In genomic region chr5:119302916-119303897, GRCh38 we compare ENCODE assay signal across 9 cellular contexts. TPM values are rescaled to one million over a fixed set of nuclear protein-coding genes. Genes with fewer than 3 reads are reported as not detected.
DNase-seq lines count a peak whose midpoint lies in the region; ATAC-seq and TF ChIP-seq lines count a peak whose summit lies in the region.
"Had no signal": no experiment of that assay in that cellular context is flagged by ENCODE, and none has a peak within 500 bp of the region (broad histone marks: within the 10 kb centered on the region; RNA-seq: fewer than 3 reads in every experiment).

No MANE protein-coding gene starts in this region.

- H4K5ac ChIP-seq in H9 (ENCODE audit: insufficient read length, low read depth, low read length) = no peak overlapping the region

- H2BK12ac ChIP-seq in H9 (ENCODE audit: insufficient read length, low read depth, low read length) = no peak overlapping the region

- no peak overlapping the region for H2AK5ac ChIP-seq in H9 (ENCODE audit: insufficient read length, low read length)

- ATAC-seq in GM18861 (IDR thresholded peaks at IDR 0.05; ENCODE audit: unreplicated experiment) = peak; percentile 55
- peak; percentile 52 to 71 for ATAC-seq in naive thymus-derived CD8-positive, alpha-beta T cell
- ATAC-seq in HG03025 (IDR thresholded peaks at IDR 0.05; ENCODE audit: low FRiP score, unreplicated experiment) = no peak

- H3K79me1 ChIP-seq in H9 (ENCODE audit: insufficient read depth, low read depth, low read length, poor library complexity, severe bottlenecking) = no peaks in the 10 kb centered on the region

- no peak overlapping the region for H3K27ac ChIP-seq in H9 (ENCODE audit: insufficient read length, low read depth, low read length)
- H3K27ac ChIP-seq: SK-N-MC had no signal

- H3K79me2 ChIP-seq in H9 (ENCODE audit: insufficient read depth, low read length) = no peaks in the 10 kb centered on the region

- no peak overlapping the region for H3K9ac ChIP-seq in H9 (ENCODE audit: extremely low read depth, insufficient read length, low read length)

- no peaks in the 10 kb centered on the region for H3K27me3 ChIP-seq in H9 (ENCODE audit: insufficient read depth, low read length)

- H4K91ac ChIP-seq in H9 (ENCODE audit: insufficient read length, low read depth, low read length) = no peak overlapping the region

- POLR2A ChIA-PET in naive thymus-derived CD8-positive, alpha-beta T cell (lab: Charles Lee) = interaction anchor here (0.6 to 3.4 kb wide), 10 partner anchors 10 to 232 kb away, joined by 3 to 31 read pairs (median 5); partner anchors contain the start of gene DMXL1

- H3K27ac Mint-ChIP-seq in naive thymus-derived CD8-positive, alpha-beta T cell = peak overlapping the region; percentile 85 to 100 (median 97)
- no peak overlapping the region for H3K27ac Mint-ChIP-seq in H9

- H4K8ac ChIP-seq in H9 (replicated peaks; ENCODE audit: insufficient read length, low read depth, low read length) = no peak overlapping the region

- H3K4me2 ChIP-seq in H9 (ENCODE audit: insufficient read depth, insufficient read length, low read length) = no peak overlapping the region

- H3T11ph ChIP-seq in H9 (ENCODE audit: low read length) = no peak overlapping the region

- peaks cover 0 to 19% (median 12%) of the 10 kb centered on the region in 3 donors for H3K36me3 Mint-ChIP-seq in naive thymus-derived CD8-positive, alpha-beta T cell
- H3K36me3 Mint-ChIP-seq in H9 (ENCODE audit: insufficient read depth in 1 of 3, low read depth in 3 of 3) = peaks cover 6 to 25% (median 6%) of the 10 kb centered on the region in 3 experiments

- DNase-seq in LHCN-M2 (ENCODE audit: low read depth) (peak; percentile 95), choroid plexus epithelial cell (ENCODE audit: low read depth) (peak; percentile 96), NCI-H2107 treated with DMSO at 0.1 percent for 48 hours (lab: John Stamatoyannopoulos, UW; ENCODE audit: unreplicated experiment) (no peak), H9 (no peak)
- DNase-seq in naive thymus-derived CD8-positive, alpha-beta T cell = peak in 1 of 10 donors; percentile 34
- DNase-seq in stimulated activated CD4-positive, alpha-beta T cell treated with anti-CD3 and anti-CD28 coated beads, Interleukin-12 subunit alpha, Interleukin-12 subunit beta, amount 100 ng/mL, for 4 hours = no peak

- no peak overlapping the region for H2BK120ac ChIP-seq in H9 (ENCODE audit: low read depth, low read length, poor library complexity, severe bottlenecking)

- peaks cover 0 to 13% (median 8%) of the 10 kb centered on the region in 9 donors for H3K9me3 Mint-ChIP-seq in naive thymus-derived CD8-positive, alpha-beta T cell
- H3K9me3 Mint-ChIP-seq in H9 = peaks cover 27% of the 10 kb centered on the region in 2 experiments

- H3K9me3 ChIP-seq in H9 (ENCODE audit: control insufficient read depth, low read depth, low read length) = no peaks in the 10 kb centered on the region

- no peaks in the 10 kb centered on the region for H3K23me2 ChIP-seq in H9 (ENCODE audit: insufficient read length, low read depth, low read length, poor library complexity, severe bottlenecking)

- H3K4me1 Mint-ChIP-seq in naive thymus-derived CD8-positive, alpha-beta T cell = peaks cover 44 to 95% (median 84%) of the 10 kb centered on the region in 4 donors
- H3K4me1 Mint-ChIP-seq in H9 = peaks cover 3 to 4% of the 10 kb centered on the region in 2 experiments; a peak in 3 of 4 replicates

- no CpG with 5 or more reads among the region's 5 CpGs for WGBS in H9 (ENCODE audit: extremely low coverage, insufficient read length, low lambda C conversion rate)

- no peak overlapping the region for H3K56ac ChIP-seq in H9 (ENCODE audit: insufficient read length, low read depth, low read length)

- peak overlapping the region; percentile 31 to 89 (median 72) for H3K4me3 Mint-ChIP-seq in naive thymus-derived CD8-positive, alpha-beta T cell
- H3K4me3 Mint-ChIP-seq in H9 = no peak overlapping the region

- H4K20me1 ChIP-seq in H9 (ENCODE audit: control insufficient read depth, insufficient read depth, insufficient read length) = no peaks in the 10 kb centered on the region

- H2BK5ac ChIP-seq in H9 (ENCODE audit: insufficient read length, low read length) = no peak overlapping the region

- no peaks in the 10 kb centered on the region for H3K4me1 ChIP-seq in H9 (ENCODE audit: insufficient read depth, low read length)

- H3K4me3 ChIP-seq in choroid plexus epithelial cell (ENCODE audit: low read depth, low read length) = no peak overlapping the region
- H3K4me3 ChIP-seq: SK-N-MC had no signal

- TF ChIP-seq CTCF in choroid plexus epithelial cell (conservative IDR thresholded peaks at IDR 0.05; ENCODE audit: low read depth, low read length) (peak; percentile 34), H9 (conservative IDR thresholded peaks at IDR 0.05) (no peak)

- H3K4ac ChIP-seq in H9 (ENCODE audit: low read depth, low read length) = no peak overlapping the region

- H2AFZ ChIP-seq in H9 (ENCODE audit: low read length) = no peak overlapping the region

- no peak overlapping the region for H3K23ac ChIP-seq in H9 (ENCODE audit: insufficient read length, low read depth, low read length)

- H3K14ac ChIP-seq in H9 (ENCODE audit: insufficient read depth, low read length) = no peak overlapping the region

- no peak overlapping the region for H2BK20ac ChIP-seq in H9 (ENCODE audit: low read depth, low read length, poor library complexity, severe bottlenecking)

- no peak overlapping the region for H2BK15ac ChIP-seq in H9 (ENCODE audit: low read depth, low read length)

- H3K27me3 Mint-ChIP-seq in naive thymus-derived CD8-positive, alpha-beta T cell = no peaks in the 10 kb centered on the region
- H3K27me3 Mint-ChIP-seq in H9 (ENCODE audit: low read depth) = no peaks in the 10 kb centered on the region; the same call in 1 of the 2 replicates

- H3K18ac ChIP-seq in H9 (ENCODE audit: insufficient read length, low read depth, low read length) = no peak overlapping the region

RNA-seq across cellular contexts. Expression of gene TNFAIP8, which starts 52.6 kb away (rescaled TPM):
- 25.6 and 26.5 TPM in 2 replicates for total RNA-seq in LHCN-M2 (2014; rRNA removed)
- polyA plus RNA-seq in LHCN-M2 (2012) = 7.4 TPM
- total RNA-seq in naive thymus-derived CD8-positive, alpha-beta T cell = 100 to 1,000 TPM; 176 to 177 TPM
- polyA plus RNA-seq in naive thymus-derived CD8-positive, alpha-beta T cell = 100 to 1,000 TPM; 175 to 220 (median 188) TPM
- 7.3 and 8.1 TPM in 2 replicates for total RNA-seq in H9 (2021)

Comparison
In these comparisons a context has a peak if more than half of its experiments do, and no peak if none do; other contexts are left out.
1. DNase-seq: peak in LHCN-M2 (single experiment) and choroid plexus epithelial cell (single experiment); none in NCI-H2107 treated with DMSO at 0.1 percent for 48 hours (single experiment), stimulated activated CD4-positive, alpha-beta T cell treated with anti-CD3 and anti-CD28 coated beads, Interleukin-12 subunit alpha, Interleukin-12 subunit beta, amount 100 ng/mL, for 4 hours (single experiment) and H9 (single experiment).
2. H3K27ac Mint-ChIP-seq: peak in naive thymus-derived CD8-positive, alpha-beta T cell (10 of 10); none in H9 (0 of 3).
3. H3K4me3 Mint-ChIP-seq: peak in naive thymus-derived CD8-positive, alpha-beta T cell (10 of 10); none in H9 (0 of 2).